In genomic region chr19:5983367-5983955, GRCh38 we compare ENCODE assay signal across 13 cellular contexts. TPM values are rescaled to one million over a fixed set of nuclear protein-coding genes. Genes with fewer than 3 reads are reported as not detected.
DNase-seq lines count a peak whose midpoint lies in the region; ATAC-seq and TF ChIP-seq lines count a peak whose summit lies in the region.
"Had no signal": no experiment of that assay in that cellular context is flagged by ENCODE, and none has a peak within 500 bp of the region (broad histone marks: within the 10 kb centered on the region; RNA-seq: fewer than 3 reads in every experiment).

No MANE protein-coding gene starts in this region.

- intact Hi-C loops in Right ventricle myocardium superior (cut with DNase I) (no loop called here), cardiac septum (cut with DNase I) (no loop called here), upper lobe of right lung (cut with DNase I) (no loop called here)

- peaks cover 16% of the 10 kb centered on the region for H3K4me1 ChIP-seq in upper lobe of right lung

- H3K36me3 ChIP-seq in upper lobe of right lung, result no peaks in the 10 kb centered on the region
- H3K36me3 ChIP-seq: pancreas had no signal

- no peaks in the 10 kb centered on the region for H3K9me3 Mint-ChIP-seq in T-helper 2 cell treated with Interferon-gamma antibody and Interleukin-4, amounts not matched to agents 5 μg/mL and 100 μg/mL, for 36 hours

- H3K27me3 ChIP-seq in upper lobe of right lung, result no peaks in the 10 kb centered on the region
- H3K27me3 ChIP-seq: pancreas had no signal

- peak overlapping the region; percentile 69 for H3K27ac Mint-ChIP-seq in T-helper 2 cell treated with Interferon-gamma antibody and Interleukin-4, amounts not matched to agents 5 μg/mL and 100 μg/mL, for 36 hours

- no peak overlapping the region for H3K4me3 ChIP-seq in upper lobe of right lung
- H3K4me3 ChIP-seq: pancreas had no signal

- H3K9me3 ChIP-seq in upper lobe of right lung, result no peaks in the 10 kb centered on the region
- H3K9me3 ChIP-seq: pancreas had no signal

- peak overlapping the region; percentile 31 for H3K4me3 Mint-ChIP-seq in T-helper 2 cell treated with Interferon-gamma antibody and Interleukin-4, amounts not matched to agents 5 μg/mL and 100 μg/mL, for 36 hours

- H3K36me3 Mint-ChIP-seq in T-helper 2 cell treated with Interferon-gamma antibody and Interleukin-4, amounts not matched to agents 5 μg/mL and 100 μg/mL, for 36 hours (ENCODE audit: low read depth), result peaks cover 11% of the 10 kb centered on the region

- H3K27me3 Mint-ChIP-seq in T-helper 2 cell treated with Interferon-gamma antibody and Interleukin-4, amounts not matched to agents 5 μg/mL and 100 μg/mL, for 36 hours (ENCODE audit: low read depth), result no peaks in the 10 kb centered on the region

- peak overlapping the region; percentile 33 for H3K27ac ChIP-seq in upper lobe of right lung
- H3K27ac ChIP-seq: pancreas had no signal

- no peak for TF ChIP-seq CTCF in upper lobe of right lung (IDR thresholded peaks at IDR 0.05)

- ATAC-seq in Right ventricle myocardium superior (ENCODE audit: poor library complexity) (peak; percentile 17), upper lobe of right lung (no peak), GM18873 (IDR thresholded peaks at IDR 0.05; ENCODE audit: low FRiP score, unreplicated experiment) (no peak)
- ATAC-seq: pancreas, PC-3 had no signal

- peaks cover 47% of the 10 kb centered on the region for H3K4me1 Mint-ChIP-seq in T-helper 2 cell treated with Interferon-gamma antibody and Interleukin-4, amounts not matched to agents 5 μg/mL and 100 μg/mL, for 36 hours (ENCODE audit: low read depth)

- DNase-seq in Right ventricle myocardium superior, result no peak
- DNase-seq in cardiac septum (ENCODE audit: low spot score), result no peak
- no peak for DNase-seq in T-helper 2 cell treated with Interferon-gamma antibody and Interleukin-4, amounts not matched to agents 5 μg/mL and 100 μg/mL, for 36 hours (ENCODE audit: low spot score)
- DNase-seq in fibroblast of gingiva (ENCODE audit: low read depth), result peak; percentile 38
- no peak for DNase-seq in upper lobe of right lung
- no peak for DNase-seq in effector CD8-positive, alpha-beta T cell (lab: John Stamatoyannopoulos, UW)
- DNase-seq in DMS153 (lab: John Stamatoyannopoulos, UW), result no peak
- DNase-seq: activated CD8-positive, alpha-beta memory T cell treated with anti-CD3 and anti-CD28 coated beads, Interleukin-2, amount 50 U/mL, for 4 hours; hippocampal formation; NCI-H2171; pancreas; PC-3 had no signal

RNA-seq across cellular contexts. Expression of gene RANBP3, which starts 5.5 kb away (rescaled TPM):
- 57.4 TPM for total RNA-seq in Right ventricle myocardium superior
- 49.0 TPM for total RNA-seq in cardiac septum
- total RNA-seq in upper lobe of right lung, result 65.5 TPM
